In the genomic region with DNA sequence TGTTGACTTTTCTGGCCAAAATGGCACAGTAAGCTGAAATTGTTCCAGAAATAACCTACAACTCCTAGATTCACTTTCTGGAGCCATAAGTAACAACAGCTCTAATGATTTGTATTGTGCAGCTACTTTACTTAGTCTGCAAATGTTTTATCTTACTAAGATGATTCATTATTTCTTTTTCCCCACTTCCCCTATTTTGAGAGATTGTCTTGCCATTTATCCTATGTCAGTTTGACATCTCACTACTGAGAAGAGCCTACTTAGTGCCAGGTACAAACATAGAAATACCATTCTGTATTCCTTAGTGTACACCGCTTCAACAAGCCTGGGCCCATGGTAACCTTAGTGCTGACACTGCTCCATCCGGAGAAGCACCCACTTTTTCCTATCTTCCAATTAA, we compare ENCODE assay signal across 26 cellular contexts.
"Had no signal": no experiment of that assay in that cellular context is flagged by ENCODE, and none has a peak within 500 bp of the region (broad histone marks: within the 10 kb centered on the region; RNA-seq: fewer than 3 reads in every experiment).

No MANE protein-coding gene starts in this region.

- FAIRE-seq: bronchial epithelial cell had no signal

- DNase-seq: activated CD4-positive, alpha-beta memory T cell treated with anti-CD3 and anti-CD28 coated beads for 36 hours; activated CD4-positive, alpha-beta T cell treated with anti-CD3 and anti-CD28 coated beads for 1 hour; activated CD4-positive, alpha-beta T cell treated with anti-CD3 and anti-CD28 coated beads, Interleukin-2, amount 10 ng/mL, durations not matched to agents 24 days and 14 days; activated CD8-positive, alpha-beta memory T cell treated with anti-CD3 and anti-CD28 coated beads for 24 hours; activated effector memory CD4-positive, alpha-beta T cell treated with anti-CD3 and anti-CD28 coated beads, Interleukin-2, amount 50 U/mL, for 16 hours; activated naive CD4-positive, alpha-beta T cell treated with Interleukin-2 at 50 U/mL for 16 hours; activated naive CD8-positive, alpha-beta T cell treated with anti-CD3 and anti-CD28 coated beads, Interleukin-2, amount 50 U/mL, for 24 hours; activated T-cell treated with anti-CD3 and anti-CD28 coated beads, Interleukin-2, amount 50 U/mL, for 4 hours; amniotic stem cell; body of pancreas; central memory CD4-positive, alpha-beta T cell; KBM-7; NCI-H1048; NCI-H146; NCI-H2029 treated with DMSO at 0.1 percent for 48 hours; NCI-H345; NCI-H510A; NCI-H526 treated with DMSO at 0.1 percent for 48 hours; NCI-H82; PC-9; SHP77 treated with DMSO at 0.1 percent for 48 hours; T-helper 9 cell had no signal

- H3K4me3 ChIP-seq: ascending aorta, body of pancreas, PC-9 had no signal

- ATAC-seq: activated naive CD4-positive, alpha-beta T cell treated with anti-CD3 and anti-CD28 coated beads, Interleukin-2, amount 50 U/mL, for 72 hours; activated naive CD8-positive, alpha-beta T cell treated with anti-CD3 and anti-CD28 coated beads, Interleukin-2, amount 50 U/mL, for 24 hours; activated T-cell treated with anti-CD3 and anti-CD28 coated beads, Interleukin-2, amount 50 U/mL, for 4 hours; body of pancreas; WTC11 had no signal
